8 cellular contexts compared by ENCODE assay signal in the genomic region with DNA sequence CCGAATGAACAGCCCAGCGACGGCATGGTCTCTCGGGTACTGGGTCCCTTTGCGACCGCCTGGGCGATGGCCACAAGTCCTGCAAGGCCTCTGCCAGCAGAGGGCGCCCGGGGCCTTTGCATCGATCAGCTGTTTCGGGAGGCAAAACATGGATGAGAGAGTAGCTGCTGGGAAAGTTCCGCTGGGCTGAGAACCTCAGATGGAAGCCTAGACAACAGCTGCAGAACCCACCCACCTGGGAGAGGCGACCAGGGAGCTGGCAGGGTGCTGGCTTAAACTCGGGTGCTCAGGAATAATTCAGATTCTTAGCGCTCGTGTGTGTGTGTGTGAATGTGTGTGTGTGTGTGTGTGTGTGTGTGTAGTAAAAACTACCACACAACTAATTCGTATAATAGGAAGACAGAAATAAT. TPM values are rescaled to one million over a fixed set of nuclear protein-coding genes. Genes with fewer than 3 reads are reported as not detected.
A peak's percentile ranks its signal among the peaks of the same experiment; 100 is the strongest.
DNase-seq lines count a peak whose midpoint lies in the region; ATAC-seq and TF ChIP-seq lines count a peak whose summit lies in the region.

No MANE protein-coding gene starts in this region.

- peak; percentile 87 for TF ChIP-seq CTCF in MM.1S (IDR thresholded peaks at IDR 0.05; ENCODE audit: low read length)

- H3K9me2 ChIP-seq in MM.1S (replicated peaks; ENCODE audit: insufficient read depth, low read length), result no peaks in the 10 kb centered on the region

- ATAC-seq in GM21619 (IDR thresholded peaks at IDR 0.05; ENCODE audit: unreplicated experiment), result peak; percentile 74
- peak; percentile 68 for ATAC-seq in Right ventricle myocardium inferior
- ATAC-seq in GM19035 (IDR thresholded peaks at IDR 0.05; ENCODE audit: unreplicated experiment), result no peak

- H4K20me1 ChIP-seq in MM.1S (ENCODE audit: insufficient read depth, low read length), result no peaks in the 10 kb centered on the region

- H3K9ac ChIP-seq in MM.1S (ENCODE audit: low read length), result no peak overlapping the region

- no peaks in the 10 kb centered on the region for H3K36me3 ChIP-seq in MM.1S (replicated peaks; ENCODE audit: insufficient read depth, low read length)

- H3K27ac ChIP-seq in MM.1S (ENCODE audit: low read length), result no peak overlapping the region

- peak overlapping the region; percentile 69 for H2AFZ ChIP-seq in MM.1S (ENCODE audit: low read length)

- intact Hi-C loops in Right ventricle myocardium inferior (cut with DNase I), result loop anchor here (2.0 kb wide), 1 partner anchor 124 kb away; no protein-coding TSS in a partner anchor
- intact Hi-C loops in posterior vena cava (cut with DNase I), result no loop called here

- DNase-seq in DMS 273 (lab: John Stamatoyannopoulos, UW; ENCODE audit: unreplicated experiment), result peak; percentile 94
- peak; percentile 68 for DNase-seq in MM.1S
- peak; percentile 85 to 89 for DNase-seq in SHP77 (lab: John Stamatoyannopoulos, UW)
- DNase-seq in activated naive CD4-positive, alpha-beta T cell treated with Interleukin-2 at 50 U/mL for 16 hours, result peak; percentile 38
- peak; percentile 85 for DNase-seq in Right ventricle myocardium inferior (ENCODE audit: missing footprints)
- DNase-seq in posterior vena cava (ENCODE audit: low spot score), result peak; percentile 91

- H3F3A ChIP-seq in MM.1S (ENCODE audit: insufficient read depth, low read length), result no peaks in the 10 kb centered on the region

- no peak overlapping the region for H3K4me3 ChIP-seq in MM.1S (ENCODE audit: low read length)

- H3K9me3 ChIP-seq in MM.1S (replicated peaks; ENCODE audit: insufficient read depth, low read length), result no peaks in the 10 kb centered on the region

- peak overlapping the region; percentile 27; the same call in 1 of the 2 replicates for H3K4me2 ChIP-seq in MM.1S (ENCODE audit: low read depth, low read length)

- no peaks in the 10 kb centered on the region for H3K4me1 ChIP-seq in MM.1S (ENCODE audit: low read length)

- H3K27me3 ChIP-seq in MM.1S (replicated peaks; ENCODE audit: insufficient read depth, low read length), result no peaks in the 10 kb centered on the region

- H3K79me2 ChIP-seq in MM.1S (ENCODE audit: low read length), result no peaks in the 10 kb centered on the region

RNA-seq across cellular contexts. Expression of a gene that starts 50.0 kb away (rescaled TPM):
- total RNA-seq in Right ventricle myocardium inferior, result 15.6 TPM
- total RNA-seq in posterior vena cava, result 10 to 100 TPM; 17.4 to 24.4 TPM

Comparison
In these comparisons a context has a peak if more than half of its experiments do, and no peak if none do; other contexts are left out.
1. DNase-seq: peak in every context shown above with its lines; median percentile 94 in DMS 273; 91 in posterior vena cava; 87 in SHP77; 85 in Right ventricle myocardium inferior; 68 in MM.1S; 38 in activated naive CD4-positive, alpha-beta T cell treated with Interleukin-2 at 50 U/mL for 16 hours.